18 cellular contexts compared by ENCODE assay signal in the genomic region with DNA sequence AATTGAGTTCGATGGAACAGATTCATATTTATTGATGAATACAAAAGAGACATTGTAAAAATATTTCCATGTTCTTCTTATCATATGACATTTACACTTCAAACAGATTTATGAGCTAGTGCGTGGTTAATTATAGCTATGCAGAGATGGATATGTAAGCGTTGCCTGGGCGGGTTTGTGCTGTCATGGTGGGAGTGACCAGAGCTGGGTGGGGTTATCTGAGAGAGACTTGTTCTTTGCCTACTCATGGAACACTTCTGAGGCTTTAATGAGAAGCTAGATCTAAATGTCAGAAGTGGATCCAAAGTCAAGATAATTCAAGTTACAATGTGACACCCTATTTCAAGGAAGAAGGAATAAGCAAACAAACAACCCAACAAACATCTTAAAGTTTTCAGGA.
DNase-seq lines count a peak whose midpoint lies in the region; ATAC-seq and TF ChIP-seq lines count a peak whose summit lies in the region.
"Had no signal": no experiment of that assay in that cellular context is flagged by ENCODE, and none has a peak within 500 bp of the region (broad histone marks: within the 10 kb centered on the region; RNA-seq: fewer than 3 reads in every experiment).

No MANE protein-coding gene starts in this region.

- H3K27ac ChIP-seq in upper lobe of right lung, result no peak overlapping the region
- H3K27ac ChIP-seq: psoas muscle, WERI-Rb-1 had no signal

- no peaks in the 10 kb centered on the region for H3K27me3 Mint-ChIP-seq in dendritic cell treated with granulocyte-macrophage colony-stimulating factor and Interleukin-4, amounts not matched to agents 40 ng/mL and 50 ng/mL, for 4 days
- peaks cover 4% of the 10 kb centered on the region for H3K27me3 Mint-ChIP-seq in activated T-helper 17 cell treated with anti-CD3 and anti-CD28 coated beads, Interleukin-2, amount 50 U/mL, for 72 hours
- H3K27me3 Mint-ChIP-seq in activated naive CD4-positive, alpha-beta T cell treated with anti-CD3 and anti-CD28 coated beads for 36 hours (ENCODE audit: low read depth), result peaks cover 10% of the 10 kb centered on the region
- H3K27me3 Mint-ChIP-seq: CD4-positive, alpha-beta memory T cell had no signal

- no peaks in the 10 kb centered on the region for H3K27me3 ChIP-seq in upper lobe of right lung

- H3K4me1 ChIP-seq in upper lobe of right lung, result no peaks in the 10 kb centered on the region
- H3K4me1 ChIP-seq: psoas muscle had no signal

- intact Hi-C loops in left cardiac atrium (cut with DNase I), result no loop called here
- intact Hi-C loops in Right ventricle myocardium superior (cut with DNase I), result no loop called here
- intact Hi-C loops in dendritic cell treated with granulocyte-macrophage colony-stimulating factor and Interleukin-4, amounts not matched to agents 40 ng/mL and 50 ng/mL, for 4 days (cut with micrococcal nuclease), result no loop called here
- intact Hi-C loops in upper lobe of right lung (cut with DNase I), result no loop called here
- intact Hi-C loops in activated naive CD4-positive, alpha-beta T cell treated with anti-CD3 and anti-CD28 coated beads for 36 hours (cut with micrococcal nuclease), result no loop called here

- no peaks in the 10 kb centered on the region for H3K36me3 Mint-ChIP-seq in dendritic cell treated with granulocyte-macrophage colony-stimulating factor and Interleukin-4, amounts not matched to agents 40 ng/mL and 50 ng/mL, for 4 days (ENCODE audit: low read depth)
- H3K36me3 Mint-ChIP-seq in activated T-helper 17 cell treated with anti-CD3 and anti-CD28 coated beads, Interleukin-2, amount 50 U/mL, for 72 hours (ENCODE audit: low read depth), result no peaks in the 10 kb centered on the region
- no peaks in the 10 kb centered on the region for H3K36me3 Mint-ChIP-seq in activated naive CD4-positive, alpha-beta T cell treated with anti-CD3 and anti-CD28 coated beads for 36 hours (ENCODE audit: low read depth)
- H3K36me3 Mint-ChIP-seq: CD4-positive, alpha-beta memory T cell had no signal

- H3K9me3 Mint-ChIP-seq in dendritic cell treated with granulocyte-macrophage colony-stimulating factor and Interleukin-4, amounts not matched to agents 40 ng/mL and 50 ng/mL, for 4 days, result no peaks in the 10 kb centered on the region
- no peaks in the 10 kb centered on the region for H3K9me3 Mint-ChIP-seq in activated T-helper 17 cell treated with anti-CD3 and anti-CD28 coated beads, Interleukin-2, amount 50 U/mL, for 72 hours
- no peaks in the 10 kb centered on the region for H3K9me3 Mint-ChIP-seq in activated naive CD4-positive, alpha-beta T cell treated with anti-CD3 and anti-CD28 coated beads for 36 hours
- H3K9me3 Mint-ChIP-seq: CD4-positive, alpha-beta memory T cell had no signal

- ATAC-seq in left cardiac atrium, result peak in 1 of 2 donors; percentile 56
- no peak for ATAC-seq in Right ventricle myocardium superior (ENCODE audit: poor library complexity)
- ATAC-seq in upper lobe of right lung, result peak; percentile 42
- no peak for ATAC-seq in activated T-helper 17 cell treated with anti-CD3 and anti-CD28 coated beads, Interleukin-2, amount 50 U/mL, for 72 hours (replicated peaks)
- ATAC-seq: psoas muscle had no signal

- no peak overlapping the region for H3K4me3 ChIP-seq in upper lobe of right lung
- H3K4me3 ChIP-seq: psoas muscle had no signal

- peak; percentile 28 for DNase-seq in left cardiac atrium
- DNase-seq in Right ventricle myocardium superior, result no peak
- peak; percentile 82 for DNase-seq in NOMO-1 treated with dmso at 0.1 percent for 144 hours (lab: John Stamatoyannopoulos, UW; ENCODE audit: unreplicated experiment)
- DNase-seq in upper lobe of right lung, result no peak
- no peak for DNase-seq in superior temporal gyrus (ENCODE audit: extremely low spot score)
- no peak for DNase-seq in activated naive CD4-positive, alpha-beta T cell treated with anti-CD3 and anti-CD28 coated beads for 36 hours
- DNase-seq: ACHN; activated CD4-positive, alpha-beta T cell treated with anti-CD3 and anti-CD28 coated beads, Interleukin-2, amount 50 U/mL, for 4 hours; CD4-positive, alpha-beta memory T cell; central memory CD4-positive, alpha-beta T cell; NCI-H1092; NCI-H2107; NCI-H774; psoas muscle; stimulated activated CD4-positive, alpha-beta T cell treated with anti-CD3 and anti-CD28 coated beads, Interleukin-4, amount 100 ng/mL, for 4 hours; WERI-Rb-1 had no signal

- CTCF ChIA-PET in activated naive CD4-positive, alpha-beta T cell treated with anti-CD3 and anti-CD28 coated beads for 36 hours (lab: Charles Lee), result no interaction called here

- H3K4me3 Mint-ChIP-seq in dendritic cell treated with granulocyte-macrophage colony-stimulating factor and Interleukin-4, amounts not matched to agents 40 ng/mL and 50 ng/mL, for 4 days, result no peak overlapping the region
- H3K4me3 Mint-ChIP-seq in activated T-helper 17 cell treated with anti-CD3 and anti-CD28 coated beads, Interleukin-2, amount 50 U/mL, for 72 hours, result no peak overlapping the region
- H3K4me3 Mint-ChIP-seq in activated naive CD4-positive, alpha-beta T cell treated with anti-CD3 and anti-CD28 coated beads for 36 hours, result no peak overlapping the region
- H3K4me3 Mint-ChIP-seq: CD4-positive, alpha-beta memory T cell had no signal

- no peaks in the 10 kb centered on the region for H3K9me3 ChIP-seq in upper lobe of right lung
- H3K9me3 ChIP-seq: psoas muscle had no signal

- H3K36me3 ChIP-seq in upper lobe of right lung, result no peaks in the 10 kb centered on the region
- H3K36me3 ChIP-seq: WERI-Rb-1 had no signal

- no peak for TF ChIP-seq CTCF in upper lobe of right lung (IDR thresholded peaks at IDR 0.05)

- peak overlapping the region; percentile 92 for H3K27ac Mint-ChIP-seq in dendritic cell treated with granulocyte-macrophage colony-stimulating factor and Interleukin-4, amounts not matched to agents 40 ng/mL and 50 ng/mL, for 4 days
- H3K27ac Mint-ChIP-seq in activated T-helper 17 cell treated with anti-CD3 and anti-CD28 coated beads, Interleukin-2, amount 50 U/mL, for 72 hours, result no peak overlapping the region
- no peak overlapping the region for H3K27ac Mint-ChIP-seq in activated naive CD4-positive, alpha-beta T cell treated with anti-CD3 and anti-CD28 coated beads for 36 hours
- H3K27ac Mint-ChIP-seq: CD4-positive, alpha-beta memory T cell had no signal

- peaks cover 62% of the 10 kb centered on the region for H3K4me1 Mint-ChIP-seq in dendritic cell treated with granulocyte-macrophage colony-stimulating factor and Interleukin-4, amounts not matched to agents 40 ng/mL and 50 ng/mL, for 4 days (ENCODE audit: low read depth)
- no peaks in the 10 kb centered on the region for H3K4me1 Mint-ChIP-seq in activated T-helper 17 cell treated with anti-CD3 and anti-CD28 coated beads, Interleukin-2, amount 50 U/mL, for 72 hours
- no peaks in the 10 kb centered on the region for H3K4me1 Mint-ChIP-seq in activated naive CD4-positive, alpha-beta T cell treated with anti-CD3 and anti-CD28 coated beads for 36 hours (ENCODE audit: low read depth)
- H3K4me1 Mint-ChIP-seq: CD4-positive, alpha-beta memory T cell had no signal

Comparison
In these comparisons a context has a peak if more than half of its experiments do, and no peak if none do; other contexts are left out.
1. DNase-seq: peak in left cardiac atrium (single experiment) and NOMO-1 treated with dmso at 0.1 percent for 144 hours (single experiment); none in Right ventricle myocardium superior (single experiment), upper lobe of right lung (single experiment), superior temporal gyrus (single experiment) and activated naive CD4-positive, alpha-beta T cell treated with anti-CD3 and anti-CD28 coated beads for 36 hours (single experiment).